Comparison of ENCODE assay signal across 17 cellular contexts in the genomic region with DNA sequence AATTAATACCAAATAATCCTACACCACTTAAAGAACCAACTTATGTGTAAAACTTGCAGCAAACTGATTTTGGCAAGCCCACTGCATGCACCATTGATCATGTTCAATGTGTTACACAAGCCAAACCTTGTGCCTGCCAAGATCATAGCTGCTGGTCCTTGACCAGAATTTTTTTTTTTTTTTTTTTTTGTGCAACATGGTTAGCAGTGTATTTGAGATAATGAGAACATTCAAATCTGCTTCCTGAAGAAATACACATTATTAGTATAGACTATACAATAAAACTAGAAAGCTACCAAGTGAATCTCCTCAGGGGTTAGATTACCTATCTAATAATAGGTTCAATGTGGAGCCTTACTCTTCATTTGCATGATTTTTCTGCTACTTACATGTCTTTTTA.
DNase-seq lines count a peak whose midpoint lies in the region; ATAC-seq and TF ChIP-seq lines count a peak whose summit lies in the region.
"Had no signal": no experiment of that assay in that cellular context is flagged by ENCODE, and none has a peak within 500 bp of the region (broad histone marks: within the 10 kb centered on the region; RNA-seq: fewer than 3 reads in every experiment).

No MANE protein-coding gene starts in this region.

- no peaks in the 10 kb centered on the region for H3K27me3 Mint-ChIP-seq in natural killer cell (ENCODE audit: low read depth in 2 of 2)

- intact Hi-C loops in natural killer cell (cut with micrococcal nuclease), result no loop called here

- DNase-seq in epithelial cell of proximal tubule (ENCODE audit: low read depth), result peak; percentile 40
- no peak for DNase-seq in NCI-H1417 treated with DMSO at 0.1 percent for 48 hours (lab: John Stamatoyannopoulos, UW)
- DNase-seq in natural killer cell, result no peak
- DNase-seq in NCI-H510A (lab: John Stamatoyannopoulos, UW), result no peak
- DNase-seq: activated CD4-positive, alpha-beta T cell treated with anti-CD3 and anti-CD28 coated beads, Interleukin-2, amount 50 U/mL, for 4 hours; activated naive CD4-positive, alpha-beta T cell; endodermal cell; MM.1S; NCI-H524; stimulated activated CD4-positive, alpha-beta T cell treated with anti-CD3 and anti-CD28 coated beads, Interleukin-4, amount 100 ng/mL, for 4 hours; stimulated activated naive CD4-positive, alpha-beta T cell treated with Interleukin-2 at 50 U/mL for 16 hours had no signal

- no peak for TF ChIP-seq CTCF in epithelial cell of proximal tubule (conservative IDR thresholded peaks at IDR 0.05; ENCODE audit: low read depth, low read length)
- TF ChIP-seq CTCF in natural killer cell (IDR thresholded peaks at IDR 0.05), result no peak

- no peak overlapping the region for H3K4me3 ChIP-seq in epithelial cell of proximal tubule (ENCODE audit: low read depth, low read length)
- H3K4me3 ChIP-seq: gastroesophageal sphincter had no signal

- ATAC-seq in GM18498 (IDR thresholded peaks at IDR 0.05; ENCODE audit: unreplicated experiment), result peak; percentile 45
- ATAC-seq in GM21367 (IDR thresholded peaks at IDR 0.05; ENCODE audit: unreplicated experiment), result peak; percentile 39
- peak; percentile 39 for ATAC-seq in HG03457 (IDR thresholded peaks at IDR 0.05; ENCODE audit: unreplicated experiment)
- no peak for ATAC-seq in natural killer cell
- ATAC-seq in GM18868 (IDR thresholded peaks at IDR 0.05; ENCODE audit: unreplicated experiment), result no peak
- ATAC-seq: gastroesophageal sphincter, sciatic nerve had no signal

- H3K4me3 Mint-ChIP-seq in natural killer cell, result no peak overlapping the region
- H3K4me3 Mint-ChIP-seq: endodermal cell had no signal

- H3K9me3 Mint-ChIP-seq in natural killer cell, result peaks cover 6 to 14% of the 10 kb centered on the region in 2 donors

- no peaks in the 10 kb centered on the region for H3K4me1 Mint-ChIP-seq in natural killer cell
- H3K4me1 Mint-ChIP-seq: endodermal cell had no signal

- H3K27ac Mint-ChIP-seq in natural killer cell, result no peak overlapping the region
- H3K27ac Mint-ChIP-seq: endodermal cell had no signal

- peaks cover 5% of the 10 kb centered on the region for H3K36me3 Mint-ChIP-seq in natural killer cell

Comparison
In these comparisons a context has a peak if more than half of its experiments do, and no peak if none do; other contexts are left out.
1. ATAC-seq: peak in GM18498 (single experiment), GM21367 (single experiment) and HG03457 (single experiment); none in natural killer cell (0 of 3) and GM18868 (single experiment).